20 cellular contexts compared by ENCODE assay signal in genomic region chr13:110467516-110467915, GRCh38.
DNase-seq lines count a peak whose midpoint lies in the region; ATAC-seq and TF ChIP-seq lines count a peak whose summit lies in the region.
"Had no signal": no experiment of that assay in that cellular context is flagged by ENCODE, and none has a peak within 500 bp of the region (broad histone marks: within the 10 kb centered on the region; RNA-seq: fewer than 3 reads in every experiment).

No MANE protein-coding gene starts in this region.

- TF ChIP-seq EP300 in ovary (IDR thresholded peaks at IDR 0.05) = no peak

- H3K4me1 Mint-ChIP-seq in WTC11 (peaks cover 13% of the 10 kb centered on the region), endothelial cell (ENCODE audit: unreplicated experiment) (peaks cover 11% of the 10 kb centered on the region), naive B cell (peaks cover 39 to 61% (median 51%) of the 10 kb centered on the region in 3 donors)
- peaks cover 0 to 6% (median under 1%) of the 10 kb centered on the region in 4 donors for H3K4me1 Mint-ChIP-seq in CD4-positive, alpha-beta memory T cell

- no peak overlapping the region for H3K4me2 ChIP-seq in smooth muscle cell

- WGBS in smooth muscle cell (ENCODE audit: low lambda C conversion rate) = 99% methylated on average over 11 of the region's 11 CpGs
- WGBS in ovary, 3 donors = 90 to 93% (median 92%) methylated on average over 11 of the region's 11 CpGs

- CTCF ChIA-PET in WTC11 (lab: Charles Lee) = no interaction called here
- CTCF ChIA-PET in CD4-positive, alpha-beta memory T cell (lab: Charles Lee; ENCODE audit: partially characterized antibody) = interaction anchor here (1.7 kb wide), 1 partner anchor 12 kb away, joined by 5 read pairs; no protein-coding TSS in a partner anchor

- H3K9me3 Mint-ChIP-seq in WTC11 = no peaks in the 10 kb centered on the region
- H3K9me3 Mint-ChIP-seq in endothelial cell (ENCODE audit: unreplicated experiment) = no peaks in the 10 kb centered on the region
- H3K9me3 Mint-ChIP-seq in naive B cell = no peaks in the 10 kb centered on the region
- no peaks in the 10 kb centered on the region for H3K9me3 Mint-ChIP-seq in CD4-positive, alpha-beta memory T cell
- H3K9me3 Mint-ChIP-seq: CD4-positive, CD25-positive, alpha-beta regulatory T cell; HFFc6 had no signal

- H3K36me3 ChIP-seq in smooth muscle cell (ENCODE audit: low read depth) (peaks cover 8% of the 10 kb centered on the region), ovary (no peaks in the 10 kb centered on the region)
- no peaks in the 10 kb centered on the region for H3K36me3 ChIP-seq in CD4-positive, alpha-beta memory T cell (ENCODE audit: insufficient read depth, low read length)
- H3K36me3 ChIP-seq: BE2C had no signal

- H3K9me3 ChIP-seq in smooth muscle cell (replicated peaks; ENCODE audit: low read depth) (no peaks in the 10 kb centered on the region), ovary (no peaks in the 10 kb centered on the region)
- no peaks in the 10 kb centered on the region for H3K9me3 ChIP-seq in CD4-positive, alpha-beta memory T cell (ENCODE audit: control insufficient read depth in 1 of 2, low read length in 2 of 2)
- H3K9me3 ChIP-seq: BE2C, Caco-2 had no signal

- H3K4me3 Mint-ChIP-seq in WTC11 (no peak overlapping the region), endothelial cell (ENCODE audit: unreplicated experiment) (peak overlapping the region; percentile 38), naive B cell (no peak overlapping the region)
- no peak overlapping the region for H3K4me3 Mint-ChIP-seq in CD4-positive, alpha-beta memory T cell
- H3K4me3 Mint-ChIP-seq: CD4-positive, CD25-positive, alpha-beta regulatory T cell; HFFc6 had no signal

- no peak for TF ChIP-seq POLR2A in ovary (IDR thresholded peaks at IDR 0.05)

- no peak for DNase-seq in WTC11 (ENCODE audit: low spot score)
- no peak for DNase-seq in endothelial cell (ENCODE audit: low spot score)
- no peak for DNase-seq in naive B cell
- DNase-seq in smooth muscle cell (lab: John Stamatoyannopoulos, UW; ENCODE audit: unreplicated experiment) = no peak
- DNase-seq in CD4-positive, alpha-beta memory T cell = no peak
- DNase-seq in ovary = no peak
- DNase-seq: ACHN; BE2C; C1 segment of cervical spinal cord; Caco-2; CD4-positive, CD25-positive, alpha-beta regulatory T cell; DMS153; DMS79; GM23248; HFFc6; KG1 had no signal

- H3K36me3 Mint-ChIP-seq in WTC11 (peaks cover 35% of the 10 kb centered on the region), endothelial cell (ENCODE audit: low read depth, unreplicated experiment) (peaks cover 79% of the 10 kb centered on the region), naive B cell (no peaks in the 10 kb centered on the region)
- no peaks in the 10 kb centered on the region for H3K36me3 Mint-ChIP-seq in CD4-positive, alpha-beta memory T cell
- H3K36me3 Mint-ChIP-seq: CD4-positive, CD25-positive, alpha-beta regulatory T cell had no signal

- H3K27me3 Mint-ChIP-seq in WTC11 (ENCODE audit: low read depth) (no peaks in the 10 kb centered on the region), endothelial cell (ENCODE audit: unreplicated experiment) (peaks cover 27% of the 10 kb centered on the region), naive B cell (no peaks in the 10 kb centered on the region)
- peaks cover 8 to 18% of the 10 kb centered on the region in 2 donors for H3K27me3 Mint-ChIP-seq in CD4-positive, alpha-beta memory T cell

- intact Hi-C loops in CD4-positive, alpha-beta memory T cell (cut with micrococcal nuclease) = no loop called here
- intact Hi-C loops in ovary (cut with DNase I) = no loop called here

- POLR2A ChIA-PET in WTC11 (lab: Charles Lee) = no interaction called here
- POLR2A ChIA-PET in CD4-positive, alpha-beta memory T cell (lab: Charles Lee; ENCODE audit: partially characterized antibody) = no interaction called here

- peaks cover 75% of the 10 kb centered on the region for H3F3A ChIP-seq in smooth muscle cell (ENCODE audit: low read depth)

- H3K79me2 ChIP-seq in smooth muscle cell (ENCODE audit: low read depth) = no peaks in the 10 kb centered on the region

- H3K27me3 ChIP-seq in smooth muscle cell (ENCODE audit: low read depth) = no peaks in the 10 kb centered on the region
- H3K27me3 ChIP-seq in CD4-positive, alpha-beta memory T cell (ENCODE audit: insufficient read depth, low read length) = no peaks in the 10 kb centered on the region
- no peaks in the 10 kb centered on the region for H3K27me3 ChIP-seq in ovary
- H3K27me3 ChIP-seq: BE2C had no signal

- H3K4me3 ChIP-seq in smooth muscle cell (no peak overlapping the region), ovary (no peak overlapping the region)
- no peak overlapping the region for H3K4me3 ChIP-seq in CD4-positive, alpha-beta memory T cell (ENCODE audit: low read length in 2 of 2)
- H3K4me3 ChIP-seq: GM12878, GM23248 had no signal

- H3K9ac ChIP-seq in smooth muscle cell (ENCODE audit: low read depth) = no peak overlapping the region
- H3K9ac ChIP-seq: GM23248 had no signal

- TF ChIP-seq CTCF in WTC11 (IDR thresholded peaks at IDR 0.05) (no peak), endothelial cell (IDR thresholded peaks at IDR 0.05; ENCODE audit: unreplicated experiment) (no peak), smooth muscle cell (IDR thresholded peaks at IDR 0.05; ENCODE audit: borderline replicate concordance, insufficient read depth, poor library complexity, severe bottlenecking) (no peak), ovary (IDR thresholded peaks at IDR 0.05) (no peak)

- ATAC-seq in WTC11 (no peak), naive B cell (ENCODE audit: low read depth in 2 of 2) (no peak), GM18867 (IDR thresholded peaks at IDR 0.05; ENCODE audit: unreplicated experiment) (no peak), HG02970 (IDR thresholded peaks at IDR 0.05; ENCODE audit: low FRiP score, unreplicated experiment) (no peak)
- ATAC-seq: GM12878, HCT116 had no signal

- no peaks in the 10 kb centered on the region for H3K4me1 ChIP-seq in smooth muscle cell (ENCODE audit: low read depth)
- H3K4me1 ChIP-seq in CD4-positive, alpha-beta memory T cell (ENCODE audit: insufficient read depth, low read length) = no peaks in the 10 kb centered on the region
- no peaks in the 10 kb centered on the region for H3K4me1 ChIP-seq in ovary (ENCODE audit: insufficient read depth)
- H3K4me1 ChIP-seq: Caco-2 had no signal

- H2AFZ ChIP-seq in smooth muscle cell (ENCODE audit: low read depth) = no peak overlapping the region
- H2AFZ ChIP-seq: GM23248 had no signal

- H3K27ac Mint-ChIP-seq in WTC11 (peak overlapping the region; percentile 44; the same call in 1 of the 2 replicates), endothelial cell (ENCODE audit: unreplicated experiment) (no peak overlapping the region), naive B cell (peak overlapping the region in 4 of 6 donors; percentile 40 to 84 (median 80))
- H3K27ac Mint-ChIP-seq in CD4-positive, alpha-beta memory T cell = no peak overlapping the region
- H3K27ac Mint-ChIP-seq: CD4-positive, CD25-positive, alpha-beta regulatory T cell; HFFc6 had no signal

- H3K27ac ChIP-seq in smooth muscle cell (ENCODE audit: low read depth) = peak overlapping the region; percentile 31
- no peak overlapping the region for H3K27ac ChIP-seq in CD4-positive, alpha-beta memory T cell (ENCODE audit: low read depth, low read length)
- H3K27ac ChIP-seq in ovary = no peak overlapping the region
- H3K27ac ChIP-seq: GM23248 had no signal

- H4K20me1 ChIP-seq in smooth muscle cell (ENCODE audit: low read depth) = peaks cover 95% of the 10 kb centered on the region

TF ChIP-seq in WTC11, 78 proteins besides CTCF, POLR2A, EP300 and RAD21:
- TF ChIP-seq PRRX2 (CRISPR knock-in tag; IDR thresholded peaks at IDR 0.05) = no peak
- TF ChIP-seq ZNF138 (CRISPR knock-in tag; conservative IDR thresholded peaks at IDR 0.05) = no peak
- no peak for TF ChIP-seq TEAD1 (CRISPR knock-in tag; IDR thresholded peaks at IDR 0.05)
- TF ChIP-seq SP1 (CRISPR knock-in tag; conservative IDR thresholded peaks at IDR 0.05) = no peak
- TF ChIP-seq, protein P1, sequence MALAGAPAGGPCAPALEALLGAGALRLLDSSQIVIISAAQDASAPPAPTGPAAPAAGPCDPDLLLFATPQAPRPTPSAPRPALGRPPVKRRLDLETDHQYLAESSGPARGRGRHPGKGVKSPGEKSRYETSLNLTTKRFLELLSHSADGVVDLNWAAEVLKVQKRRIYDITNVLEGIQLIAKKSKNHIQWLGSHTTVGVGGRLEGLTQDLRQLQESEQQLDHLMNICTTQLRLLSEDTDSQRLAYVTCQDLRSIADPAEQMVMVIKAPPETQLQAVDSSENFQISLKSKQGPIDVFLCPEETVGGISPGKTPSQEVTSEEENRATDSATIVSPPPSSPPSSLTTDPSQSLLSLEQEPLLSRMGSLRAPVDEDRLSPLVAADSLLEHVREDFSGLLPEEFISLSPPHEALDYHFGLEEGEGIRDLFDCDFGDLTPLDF (CRISPR knock-in tag; IDR thresholded peaks at IDR 0.05) = no peak
- TF ChIP-seq ZNF263 (CRISPR knock-in tag; IDR thresholded peaks at IDR 0.05; ENCODE audit: low read depth) = no peak
TF ChIP-seq in WTC11: peak in this region for 0.

Comparison
In these comparisons a context has a peak if more than half of its experiments do, and no peak if none do; other contexts are left out.
1. H3K27ac Mint-ChIP-seq: peak in WTC11 (single experiment) and naive B cell (4 of 6); none in endothelial cell (single experiment) and CD4-positive, alpha-beta memory T cell (0 of 7).